ENCODE assay signal across 8 cellular contexts in the genomic region with DNA sequence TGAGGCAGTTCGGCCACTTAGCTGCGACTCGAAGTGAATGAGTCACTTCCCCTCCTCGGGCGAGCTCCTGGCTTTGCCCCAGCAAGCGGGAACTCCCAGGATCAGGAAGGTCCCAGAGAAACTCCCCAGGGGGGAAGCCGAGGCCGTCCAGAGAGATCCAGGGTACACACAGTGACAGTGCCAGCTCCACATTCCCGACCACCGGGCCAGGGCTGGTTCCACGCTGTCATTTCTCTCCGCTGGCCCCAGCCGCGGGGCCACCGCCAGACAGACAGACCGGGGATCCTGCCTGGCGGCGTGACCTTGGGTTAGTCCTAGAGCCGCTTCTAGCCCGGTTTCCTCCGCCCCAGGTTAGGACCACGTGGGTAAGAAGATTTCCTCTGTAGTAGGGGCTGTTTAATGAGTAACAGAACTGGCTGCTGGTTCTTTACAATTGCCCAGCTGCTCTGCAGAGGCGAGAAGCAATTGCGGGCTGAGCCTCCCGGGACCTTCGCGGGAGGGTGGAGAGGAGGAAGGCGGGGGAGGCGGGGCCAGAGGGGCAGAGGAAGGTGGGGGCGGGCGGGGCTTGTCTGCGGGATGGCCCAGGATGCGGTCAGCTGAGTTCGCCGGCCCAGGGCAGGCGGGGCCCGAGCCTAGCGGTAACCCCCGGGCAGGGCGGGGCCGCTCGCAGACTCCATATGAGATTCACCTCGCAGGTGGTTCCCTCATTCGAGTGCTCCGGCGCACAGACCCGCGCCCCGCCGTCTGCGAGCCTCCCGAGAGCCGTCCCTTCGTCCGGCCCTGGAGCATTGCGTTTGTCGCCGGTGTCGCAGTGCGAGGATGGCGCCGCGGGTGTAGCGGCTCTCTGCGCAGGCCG. TPM values are rescaled to one million over a fixed set of nuclear protein-coding genes. Genes with fewer than 3 reads are reported as not detected.
DNase-seq lines count a peak whose midpoint lies in the region; ATAC-seq, FAIRE-seq and TF ChIP-seq lines count a peak whose summit lies in the region.

Gene UPP1, plus strand, starts transcription at position 707 of the 856 bp plus-strand sequence. CDS start 5,519 bp downstream, outside the sequence.

- peak; percentile 59 for ATAC-seq in GM21723 (IDR thresholded peaks at IDR 0.05; ENCODE audit: unreplicated experiment)

- peak within 1 kb of the TSS; percentile 87 for H3K4me2 ChIP-seq in DOHH2 (ENCODE audit: low read length)

- no peaks in the 10 kb centered on the region for H3K9me3 ChIP-seq in DOHH2 (ENCODE audit: control insufficient read depth, insufficient read depth, low read length)

- no peak for TF ChIP-seq CTCF in DOHH2 (IDR thresholded peaks at IDR 0.05; ENCODE audit: low read depth, low read length, poor library complexity, severe bottlenecking)

- H3K4me1 ChIP-seq in DOHH2 (ENCODE audit: control insufficient read depth, low read length): peaks cover 21% of the 10 kb centered on the region

- H3K36me3 ChIP-seq in DOHH2 (ENCODE audit: control insufficient read depth, low read length): no peaks in the 10 kb centered on the region

- peak; percentile 86 for DNase-seq in KBM-7
- peak; percentile 99 for DNase-seq in SK-MEL-5 (ENCODE audit: low read depth, low spot score)
- peak; percentile 88 for DNase-seq in activated naive CD4-positive, alpha-beta T cell treated with Interleukin-2 at 50 U/mL for 16 hours
- peak; percentile 72 to 81 for DNase-seq in frontal cortex (ENCODE audit: low spot score in 2 of 2)
- DNase-seq in nucleus accumbens (lab: John Stamatoyannopoulos, UW): peak in 53 of 56 donors; percentile 31 to 90 (median 63)
- peak; percentile 51 for DNase-seq in superior temporal gyrus (ENCODE audit: extremely low spot score)

- H3K27me3 ChIP-seq in DOHH2 (ENCODE audit: control insufficient read depth, low read length): peaks cover 29% of the 10 kb centered on the region

- no peaks in the 10 kb centered on the region for H4K20me1 ChIP-seq in DOHH2 (ENCODE audit: control insufficient read depth, insufficient read depth, low read depth, low read length)

- no peak within 1 kb of the TSS for H3K27ac ChIP-seq in DOHH2 (ENCODE audit: low read depth, low read length)

- no peaks in the 10 kb centered on the region for H3K9me2 ChIP-seq in DOHH2 (replicated peaks; ENCODE audit: control insufficient read depth, low read length)

- FAIRE-seq in frontal cortex (lab: Jason Lieb, UNC): no peak

- peak within 1 kb of the TSS; percentile 71 for H3K4me3 ChIP-seq in DOHH2 (ENCODE audit: low read length)

- H3F3A ChIP-seq in DOHH2 (ENCODE audit: control insufficient read depth, insufficient read depth): peaks cover 5% of the 10 kb centered on the region; the same call in 1 of the 2 replicates

- H3K79me2 ChIP-seq in DOHH2 (ENCODE audit: control insufficient read depth, low read length): no peaks in the 10 kb centered on the region

- in situ Hi-C loops in KBM-7 (cut with MboI; ENCODE audit: low pct_unique_long_range_greater_than_20kb, low sequenced_read_pairs): no loop called here
- in situ Hi-C loops in SK-MEL-5 (cut with HindIII; ENCODE audit: low pct_unique_long_range_greater_than_20kb, low sequenced_read_pairs): no loop called here

RNA-seq across cellular contexts. Expression of gene UPP1, which starts in this region (rescaled TPM):
- 140 and 162 TPM in 2 replicates for total RNA-seq in SK-MEL-5 (2014; rRNA removed; shearing (Covaris generic))
- 332 and 400 TPM in 2 replicates for polyA plus RNA-seq in SK-MEL-5 (2015; cell fraction: cytosol; rRNA removed)
- 1,097 and 1,145 TPM in 2 replicates for polyA plus RNA-seq in SK-MEL-5 (2015; cell fraction: nucleus; rRNA removed)
- 3.3 TPM for total RNA-seq in frontal cortex

Comparison
In these comparisons a context has a peak if more than half of its experiments do, and no peak if none do; other contexts are left out.
1. RNA of gene UPP1 (total RNA-seq): 140 to 162 TPM in SK-MEL-5; 3.3 TPM in frontal cortex (single experiment); every median in the first group is over 10 times any median in the second.
2. Peak in every context shown above with its lines, with median percentiles within 50 percentile points of each other: DNase-seq.